In the genomic region with DNA sequence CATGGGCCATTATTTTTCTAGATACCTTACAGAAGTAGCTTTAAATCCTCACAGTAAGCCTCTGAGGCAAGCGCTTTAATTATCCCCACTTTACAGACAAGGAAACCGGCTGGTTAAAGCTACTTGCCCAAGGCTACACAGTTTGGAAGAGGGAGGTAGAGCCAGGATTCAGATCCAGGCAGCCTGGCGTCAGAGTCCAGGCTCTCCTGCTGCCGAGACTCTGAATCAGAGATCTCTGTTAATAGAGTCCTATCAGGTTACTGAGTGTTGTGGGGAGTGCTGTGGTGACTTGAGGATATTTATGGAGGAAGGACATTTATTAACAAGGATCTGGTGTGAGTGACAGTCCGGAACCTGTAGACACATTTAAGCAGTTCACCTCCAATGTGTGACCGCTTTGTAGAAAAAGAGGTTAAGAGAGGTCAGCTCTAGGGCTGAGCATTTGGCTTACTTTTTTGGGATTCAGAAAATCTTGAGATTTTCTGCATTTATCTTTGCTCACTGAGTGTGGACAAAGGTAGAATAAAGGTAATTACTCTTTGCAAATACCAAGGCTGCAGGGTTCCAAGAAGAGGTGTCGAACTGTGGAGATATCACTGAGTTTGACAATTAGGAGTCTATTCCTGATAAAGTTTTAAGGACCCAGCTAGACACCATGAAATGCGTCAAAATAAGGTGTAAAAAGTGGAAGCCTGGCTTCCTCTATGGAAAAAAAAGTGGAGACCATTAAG, we compare ENCODE assay signal across 8 cellular contexts. TPM values are rescaled to one million over a fixed set of nuclear protein-coding genes. Genes with fewer than 3 reads are reported as not detected.
DNase-seq lines count a peak whose midpoint lies in the region; ATAC-seq and TF ChIP-seq lines count a peak whose summit lies in the region.

No MANE protein-coding gene starts in this region.

- peaks cover 34% of the 10 kb centered on the region for H3K4me1 ChIP-seq in psoas muscle
- peaks cover 0 to 27% of the 10 kb centered on the region in 2 donors for H3K4me1 ChIP-seq in right atrium auricular region

- H3K4me1 Mint-ChIP-seq in activated CD4-positive, alpha-beta T cell treated with anti-CD3 and anti-CD28 coated beads, Interleukin-2, amount 10 ng/mL, durations not matched to agents 7 days and 5 days: peaks cover 22% of the 10 kb centered on the region
- H3K4me1 Mint-ChIP-seq in central memory CD8-positive, alpha-beta T cell: peaks cover 32% of the 10 kb centered on the region

- H3K4me3 Mint-ChIP-seq in activated CD4-positive, alpha-beta T cell treated with anti-CD3 and anti-CD28 coated beads, Interleukin-2, amount 10 ng/mL, durations not matched to agents 7 days and 5 days: peak overlapping the region; percentile 99
- peak overlapping the region; percentile 94 for H3K4me3 Mint-ChIP-seq in central memory CD8-positive, alpha-beta T cell

- no peak for TF ChIP-seq POLR2A in NB4 (IDR thresholded peaks at IDR 0.05; ENCODE audit: extremely low read depth, insufficient read length)

- H3K36me3 ChIP-seq in psoas muscle (ENCODE audit: insufficient read depth in 1 of 2, low read depth in 1 of 2) (peaks cover 0 to 23% of the 10 kb centered on the region in 2 donors), right atrium auricular region (no peaks in the 10 kb centered on the region)

- ATAC-seq in central memory CD8-positive, alpha-beta T cell (replicated peaks; ENCODE audit: extremely low read depth, poor library complexity, severe bottlenecking): no peak
- ATAC-seq in psoas muscle (peak; percentile 29 to 58 (median 43)), GM19324 (IDR thresholded peaks at IDR 0.05; ENCODE audit: low FRiP score, unreplicated experiment) (no peak)

- intact Hi-C loops in psoas muscle (cut with DNase I): no loop called here

- H3K27me3 ChIP-seq in psoas muscle (ENCODE audit: insufficient read depth in 3 of 3, low read length in 2 of 3) (no peaks in the 10 kb centered on the region), right atrium auricular region (no peaks in the 10 kb centered on the region)

- CTCF ChIA-PET in activated CD4-positive, alpha-beta T cell treated with anti-CD3 and anti-CD28 coated beads, Interleukin-2, amount 10 ng/mL, durations not matched to agents 7 days and 5 days (lab: Charles Lee): interaction anchor here (1.2 to 2.0 kb wide), 3 partner anchors 9 to 14 kb away, joined by 3 to 12 read pairs (median 5); no protein-coding TSS in a partner anchor

- H3K27me3 Mint-ChIP-seq in activated CD4-positive, alpha-beta T cell treated with anti-CD3 and anti-CD28 coated beads, Interleukin-2, amount 10 ng/mL, durations not matched to agents 7 days and 5 days: no peaks in the 10 kb centered on the region
- no peaks in the 10 kb centered on the region for H3K27me3 Mint-ChIP-seq in central memory CD8-positive, alpha-beta T cell

- H3K4me3 ChIP-seq in NB4 (ENCODE audit: low read depth, low read length) (no peak overlapping the region), psoas muscle (no peak overlapping the region), right atrium auricular region (no peak overlapping the region)

- no peak for TF ChIP-seq CTCF in NB4 (IDR thresholded peaks at IDR 0.05; ENCODE audit: low read depth, low read length)
- no peak for TF ChIP-seq CTCF in psoas muscle (IDR thresholded peaks at IDR 0.05)
- TF ChIP-seq CTCF in right atrium auricular region (IDR thresholded peaks at IDR 0.05): no peak

- 60 to 73% (median 61%) methylated on average over 8 of the region's 8 CpGs for WGBS in psoas muscle, 3 donors

- H3K9me3 Mint-ChIP-seq in activated CD4-positive, alpha-beta T cell treated with anti-CD3 and anti-CD28 coated beads, Interleukin-2, amount 10 ng/mL, durations not matched to agents 7 days and 5 days: no peaks in the 10 kb centered on the region
- no peaks in the 10 kb centered on the region for H3K9me3 Mint-ChIP-seq in central memory CD8-positive, alpha-beta T cell

- H3K36me3 Mint-ChIP-seq in activated CD4-positive, alpha-beta T cell treated with anti-CD3 and anti-CD28 coated beads, Interleukin-2, amount 10 ng/mL, durations not matched to agents 7 days and 5 days (ENCODE audit: low read depth): peaks cover 14% of the 10 kb centered on the region
- H3K36me3 Mint-ChIP-seq in central memory CD8-positive, alpha-beta T cell (ENCODE audit: insufficient read depth): peaks cover 23% of the 10 kb centered on the region

- H3K9me3 ChIP-seq in psoas muscle (no peaks in the 10 kb centered on the region), right atrium auricular region (no peaks in the 10 kb centered on the region)

- peak overlapping the region; percentile 51 for H3K27ac ChIP-seq in psoas muscle
- no peak overlapping the region for H3K27ac ChIP-seq in right atrium auricular region

- H3K27ac Mint-ChIP-seq in activated CD4-positive, alpha-beta T cell treated with anti-CD3 and anti-CD28 coated beads, Interleukin-2, amount 10 ng/mL, durations not matched to agents 7 days and 5 days: peak overlapping the region; percentile 95
- peak overlapping the region; percentile 31 for H3K27ac Mint-ChIP-seq in central memory CD8-positive, alpha-beta T cell (ENCODE audit: low read depth)

- POLR2A ChIA-PET in activated CD4-positive, alpha-beta T cell treated with anti-CD3 and anti-CD28 coated beads, Interleukin-2, amount 10 ng/mL, durations not matched to agents 7 days and 5 days (lab: Charles Lee): no interaction called here

- no peak for DNase-seq in activated CD4-positive, alpha-beta T cell treated with anti-CD3 and anti-CD28 coated beads, Interleukin-2, amount 10 ng/mL, durations not matched to agents 7 days and 5 days
- DNase-seq in activated CD4-positive, alpha-beta T cell treated with anti-CD3 and anti-CD28 coated beads, Interleukin-2, amount 50 U/mL, for 1 hour: no peak
- DNase-seq in NB4 (ENCODE audit: low read depth): peak; percentile 6
- DNase-seq in central memory CD8-positive, alpha-beta T cell (ENCODE audit: low spot score in 2 of 2): no peak
- peak in 1 of 2 donors; percentile 58 for DNase-seq in psoas muscle
- no peak for DNase-seq in DMS153 (lab: John Stamatoyannopoulos, UW)
- DNase-seq in right atrium auricular region (ENCODE audit: low spot score): no peak

RNA-seq across cellular contexts. Expression of gene CEP192, which starts 1.6 kb away (rescaled TPM):
- 10 to 100 TPM; 52.3 to 55.1 TPM for total RNA-seq in activated CD4-positive, alpha-beta T cell treated with anti-CD3 and anti-CD28 coated beads, Interleukin-2, amount 10 ng/mL, durations not matched to agents 7 days and 5 days
- total RNA-seq in psoas muscle: 10 to 100 TPM in 2 of 4 donors, 1 to 10 TPM in 2; 5.2 to 12.3 (median 9.2) TPM
- polyA plus RNA-seq in psoas muscle: 1 to 10 TPM; 3.1 to 4.7 (median 4.7) TPM
- total RNA-seq in right atrium auricular region: 10 to 100 TPM; 23.7 to 24.0 TPM

RNA-seq across cellular contexts. Expression of gene SEH1L, which starts 41.8 kb away (rescaled TPM):
- 10 to 100 TPM; 50.5 to 54.3 TPM for total RNA-seq in activated CD4-positive, alpha-beta T cell treated with anti-CD3 and anti-CD28 coated beads, Interleukin-2, amount 10 ng/mL, durations not matched to agents 7 days and 5 days
- 10 to 100 TPM; 22.7 to 53.4 (median 36.7) TPM for total RNA-seq in psoas muscle
- 10 to 100 TPM; 33.8 to 70.9 (median 46.6) TPM for polyA plus RNA-seq in psoas muscle
- 10 to 100 TPM in 1 of 2 donors, 1 to 10 TPM in 1; 7.7 to 17.7 TPM for total RNA-seq in right atrium auricular region

Comparison
In these comparisons a context has a peak if more than half of its experiments do, and no peak if none do; other contexts are left out.
1. ATAC-seq: peak in psoas muscle (4 of 4); none in central memory CD8-positive, alpha-beta T cell (single experiment) and GM19324 (single experiment).